ENCODE assay signal across 8 cellular contexts in genomic region chr9:34664281-34665108, GRCh38. TPM values are rescaled to one million over a fixed set of nuclear protein-coding genes. Genes with fewer than 3 reads are reported as not detected.
DNase-seq lines count a peak whose midpoint lies in the region; TF ChIP-seq lines count a peak whose summit lies in the region.

No MANE protein-coding gene starts in this region.

- no peaks in the 10 kb centered on the region for H3K27me3 ChIP-seq in GM23248 (replicated peaks; ENCODE audit: insufficient read depth)

- H3K36me3 ChIP-seq in GM23248 (ENCODE audit: low read depth) = no peaks in the 10 kb centered on the region

- DNase-seq in DMS53 treated with DMSO at 0.1 percent for 48 hours (lab: John Stamatoyannopoulos, UW; ENCODE audit: unreplicated experiment) (peak; percentile 16), GM23248 (peak; percentile 90), NAMALWA (ENCODE audit: low spot score) (peak; percentile 88), choroid plexus epithelial cell (ENCODE audit: low read depth) (peak; percentile 80), kidney tubule cell (ENCODE audit: low spot score) (peak; percentile 82), NCI-H1048 (lab: John Stamatoyannopoulos, UW) (no peak)
- DNase-seq in activated CD4-positive, CD25-positive, alpha-beta regulatory T cell (lab: John Stamatoyannopoulos, UW) = peak; percentile 9 to 62 (median 34)
- peak; percentile 22 to 58 for DNase-seq in stimulated activated CD4-positive, alpha-beta T cell treated with anti-CD3 and anti-CD28 coated beads, Interleukin-15, amount 100 ng/mL, for 1 hour (ENCODE audit: low read depth in 1 of 2, low spot score in 1 of 2)

- peak overlapping the region; percentile 70 for H3K27ac ChIP-seq in GM23248

- peaks cover 7% of the 10 kb centered on the region; the same call in 1 of the 2 replicates for H3K4me1 ChIP-seq in GM23248 (ENCODE audit: insufficient read depth)

- H2AFZ ChIP-seq in GM23248 = peak overlapping the region; percentile 85

- H4K20me1 ChIP-seq in GM23248 (ENCODE audit: insufficient read depth) = no peaks in the 10 kb centered on the region

- H3K79me2 ChIP-seq in GM23248 (ENCODE audit: insufficient read depth) = peaks cover 25% of the 10 kb centered on the region

- TF ChIP-seq CTCF in choroid plexus epithelial cell (conservative IDR thresholded peaks at IDR 0.05; ENCODE audit: low read depth, low read length) = peak; percentile 89

- 1 to 2% methylated on average over 25 of the region's 25 CpGs for WGBS in GM23248 (ENCODE audit: low coverage in 1 of 2, low lambda C conversion rate in 2 of 2, missing lambda C conversion rate in 2 of 2), 2 experiments

- H3F3A ChIP-seq in GM23248 (ENCODE audit: insufficient read depth) = peaks cover 15% of the 10 kb centered on the region; the same call in 1 of the 2 replicates

- H3K4me3 ChIP-seq in GM23248 (peak overlapping the region; percentile 70), choroid plexus epithelial cell (ENCODE audit: low read depth, low read length) (peak overlapping the region; percentile 72)

- peak overlapping the region; percentile 93 for H3K9ac ChIP-seq in GM23248

- H3K9me3 ChIP-seq in GM23248 (ENCODE audit: low read depth) = no peaks in the 10 kb centered on the region

- H3K4me2 ChIP-seq in GM23248 (ENCODE audit: unreplicated experiment) = peak overlapping the region; percentile 78

- in situ Hi-C loops in GM23248 (cut with MboI) = no loop called here

- no peaks in the 10 kb centered on the region for H3K9me2 ChIP-seq in GM23248 (ENCODE audit: insufficient read depth)

RNA-seq across cellular contexts. Expression of gene CCL27, which starts 2.0 kb away (rescaled TPM):
- not detected in 2 replicates for total RNA-seq in GM23248 (2014; rRNA removed; shearing (Covaris generic))
- polyA plus RNA-seq in GM23248 (2016; fragmentation: Nextera tagmentation; extraction: Ambion mirVana) = 0.48 and 0.50 TPM in 2 replicates

RNA-seq across cellular contexts. Expression of gene IL11RA, which starts 12.5 kb away (rescaled TPM):
- total RNA-seq in GM23248 (2014; rRNA removed; shearing (Covaris generic)) = 50.7 and 52.3 TPM in 2 replicates
- polyA plus RNA-seq in GM23248 (2016; fragmentation: Nextera tagmentation; extraction: Ambion mirVana) = 44.0 and 44.1 TPM in 2 replicates

RNA-seq across cellular contexts. Expression of gene GALT, which starts 18.0 kb away (rescaled TPM):
- total RNA-seq in GM23248 (2014; rRNA removed; shearing (Covaris generic)) = 22.4 and 25.5 TPM in 2 replicates
- 28.5 and 29.1 TPM in 2 replicates for polyA plus RNA-seq in GM23248 (2016; fragmentation: Nextera tagmentation; extraction: Ambion mirVana)

RNA-seq across cellular contexts. Expression of gene CCL19, which starts 26.6 kb away (rescaled TPM):
- total RNA-seq in GM23248 (2014; rRNA removed; shearing (Covaris generic)) = not detected in 2 replicates
- polyA plus RNA-seq in GM23248 (2016; fragmentation: Nextera tagmentation; extraction: Ambion mirVana) = not detected in 2 replicates

RNA-seq across cellular contexts. Expression of gene SIGMAR1, which starts 26.9 kb away (rescaled TPM):
- 138 and 148 TPM in 2 replicates for total RNA-seq in GM23248 (2014; rRNA removed; shearing (Covaris generic))
- polyA plus RNA-seq in GM23248 (2016; fragmentation: Nextera tagmentation; extraction: Ambion mirVana) = 142 and 147 TPM in 2 replicates
